In the genomic region with DNA sequence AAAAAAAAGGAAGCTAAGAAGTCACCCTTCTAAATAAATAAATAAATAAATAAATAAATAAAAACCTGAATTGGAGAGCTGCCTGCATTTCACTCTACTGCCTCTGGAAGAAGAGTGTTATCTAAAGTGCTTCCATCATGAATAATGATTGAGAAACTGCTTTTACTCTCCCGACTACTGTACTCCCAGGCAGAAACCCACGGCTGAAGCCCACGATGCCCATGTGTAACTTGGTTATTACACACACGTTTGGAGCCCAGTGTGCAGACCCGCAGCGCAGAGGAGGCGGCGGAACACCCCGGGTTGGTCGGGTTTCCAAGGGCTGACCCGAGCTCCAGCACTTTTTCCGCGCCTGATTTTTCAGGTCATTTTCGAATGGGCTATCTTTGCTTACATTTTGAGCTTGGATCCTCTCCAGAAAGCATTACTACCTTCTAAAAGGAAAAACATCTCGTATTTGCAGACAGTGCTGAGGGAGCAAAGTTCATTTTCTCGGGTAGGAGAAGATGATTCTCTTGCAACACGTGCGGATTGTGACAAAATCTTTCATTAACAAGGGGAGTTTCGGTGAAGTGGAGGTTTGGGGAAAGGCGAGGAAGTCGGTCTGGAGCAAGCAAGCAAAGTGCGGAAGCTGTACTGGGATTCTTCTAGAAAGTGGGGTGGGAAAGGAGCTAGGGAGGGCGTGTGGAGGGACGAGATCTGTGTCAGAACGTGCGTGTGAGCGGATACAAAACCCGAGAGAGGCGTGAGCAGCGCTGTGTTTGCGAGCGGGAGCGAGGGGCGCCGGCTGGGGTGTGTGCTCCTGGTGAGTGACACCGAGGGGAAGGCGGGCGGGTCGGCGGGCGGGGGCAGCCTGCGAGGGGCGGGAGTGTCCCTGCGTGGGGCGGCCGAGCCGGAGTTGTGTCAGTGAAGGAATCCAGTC, we compare ENCODE assay signal across 8 cellular contexts. TPM values are rescaled to one million over a fixed set of nuclear protein-coding genes. Genes with fewer than 3 reads are reported as not detected.
DNase-seq lines count a peak whose midpoint lies in the region; ATAC-seq, FAIRE-seq and TF ChIP-seq lines count a peak whose summit lies in the region.

Gene SPATS2L (plus strand): TSS at position 897 of the 922 bp plus-strand sequence. CDS start 82,552 bp downstream, outside the sequence.

- H3K4me3 ChIP-seq in fibroblast of mammary gland (ENCODE audit: control insufficient read depth, low read depth, low read length): peak within 1 kb of the TSS; percentile 77

- peaks cover 12% of the 10 kb centered on the region for H3K27me3 Mint-ChIP-seq in activated T-helper 2 cell treated with anti-CD3 and anti-CD28 coated beads, Interferon-gamma antibody, Interleukin-2, Interleukin-4, amounts not matched to agents 10 μg/mL and 5 μg/mL and 100 μg/mL, durations not matched to agents 14 hours and 24 hours and 36 hours (ENCODE audit: low read depth)
- peaks cover 29 to 39% (median 31%) of the 10 kb centered on the region in 3 donors for H3K27me3 Mint-ChIP-seq in naive B cell
- peaks cover 59% of the 10 kb centered on the region for H3K27me3 Mint-ChIP-seq in stimulated activated naive CD8-positive, alpha-beta T cell treated with anti-CD3 and anti-CD28 coated beads, Interleukin-15, Interleukin-2, amounts not matched to agents 100 ng/mL and 50 ng/mL, for 24 hours

- DNase-seq in Ammon's horn (ENCODE audit: low spot score) (peak; percentile 75), GM19239 (ENCODE audit: insufficient read length, low spot score) (peak; percentile 18), RKO (ENCODE audit: low spot score) (peak; percentile 77), fibroblast of mammary gland (ENCODE audit: low read depth) (peak; percentile 71), naive B cell (peak; percentile 15)
- peak; percentile 48 for DNase-seq in activated T-helper 2 cell treated with anti-CD3 and anti-CD28 coated beads, Interferon-gamma antibody, Interleukin-2, Interleukin-4, amounts not matched to agents 10 μg/mL and 5 μg/mL and 100 μg/mL, durations not matched to agents 14 hours and 24 hours and 36 hours (ENCODE audit: low spot score)

- peak; percentile 69 for ATAC-seq in HG03432 (IDR thresholded peaks at IDR 0.05; ENCODE audit: unreplicated experiment)
- ATAC-seq in naive B cell (ENCODE audit: low read depth in 2 of 2): peak; percentile 61 to 69

- H3K36me3 Mint-ChIP-seq in activated T-helper 2 cell treated with anti-CD3 and anti-CD28 coated beads, Interferon-gamma antibody, Interleukin-2, Interleukin-4, amounts not matched to agents 10 μg/mL and 5 μg/mL and 100 μg/mL, durations not matched to agents 14 hours and 24 hours and 36 hours (ENCODE audit: low read depth): peaks cover 13% of the 10 kb centered on the region
- peaks cover 0 to 15% of the 10 kb centered on the region in 2 donors for H3K36me3 Mint-ChIP-seq in naive B cell
- no peaks in the 10 kb centered on the region for H3K36me3 Mint-ChIP-seq in stimulated activated naive CD8-positive, alpha-beta T cell treated with anti-CD3 and anti-CD28 coated beads, Interleukin-15, Interleukin-2, amounts not matched to agents 100 ng/mL and 50 ng/mL, for 24 hours (ENCODE audit: low read depth)

- TF ChIP-seq CTCF in fibroblast of mammary gland (conservative IDR thresholded peaks at IDR 0.05; ENCODE audit: control insufficient read depth, insufficient read depth, low read depth, low read length): no peak

- no peaks in the 10 kb centered on the region for H3K9me3 Mint-ChIP-seq in activated T-helper 2 cell treated with anti-CD3 and anti-CD28 coated beads, Interferon-gamma antibody, Interleukin-2, Interleukin-4, amounts not matched to agents 10 μg/mL and 5 μg/mL and 100 μg/mL, durations not matched to agents 14 hours and 24 hours and 36 hours
- H3K9me3 Mint-ChIP-seq in naive B cell: no peaks in the 10 kb centered on the region
- no peaks in the 10 kb centered on the region for H3K9me3 Mint-ChIP-seq in stimulated activated naive CD8-positive, alpha-beta T cell treated with anti-CD3 and anti-CD28 coated beads, Interleukin-15, Interleukin-2, amounts not matched to agents 100 ng/mL and 50 ng/mL, for 24 hours

- FAIRE-seq in GM19239 (lab: Jason Lieb, UNC): peak; percentile 68

- H3K27ac Mint-ChIP-seq in activated T-helper 2 cell treated with anti-CD3 and anti-CD28 coated beads, Interferon-gamma antibody, Interleukin-2, Interleukin-4, amounts not matched to agents 10 μg/mL and 5 μg/mL and 100 μg/mL, durations not matched to agents 14 hours and 24 hours and 36 hours: peak within 1 kb of the TSS; percentile 91
- H3K27ac Mint-ChIP-seq in naive B cell: peak within 1 kb of the TSS in 4 of 6 donors; percentile 9 to 85 (median 80)
- peak within 1 kb of the TSS; percentile 80 for H3K27ac Mint-ChIP-seq in stimulated activated naive CD8-positive, alpha-beta T cell treated with anti-CD3 and anti-CD28 coated beads, Interleukin-15, Interleukin-2, amounts not matched to agents 100 ng/mL and 50 ng/mL, for 24 hours

- H3K4me1 Mint-ChIP-seq in activated T-helper 2 cell treated with anti-CD3 and anti-CD28 coated beads, Interferon-gamma antibody, Interleukin-2, Interleukin-4, amounts not matched to agents 10 μg/mL and 5 μg/mL and 100 μg/mL, durations not matched to agents 14 hours and 24 hours and 36 hours (ENCODE audit: low read depth): peaks cover 40% of the 10 kb centered on the region
- peaks cover 5 to 11% (median 10%) of the 10 kb centered on the region in 3 donors for H3K4me1 Mint-ChIP-seq in naive B cell
- peaks cover 10% of the 10 kb centered on the region for H3K4me1 Mint-ChIP-seq in stimulated activated naive CD8-positive, alpha-beta T cell treated with anti-CD3 and anti-CD28 coated beads, Interleukin-15, Interleukin-2, amounts not matched to agents 100 ng/mL and 50 ng/mL, for 24 hours (ENCODE audit: low read depth)

- peak within 1 kb of the TSS; percentile 92 for H3K4me3 Mint-ChIP-seq in activated T-helper 2 cell treated with anti-CD3 and anti-CD28 coated beads, Interferon-gamma antibody, Interleukin-2, Interleukin-4, amounts not matched to agents 10 μg/mL and 5 μg/mL and 100 μg/mL, durations not matched to agents 14 hours and 24 hours and 36 hours (ENCODE audit: low read depth)
- peak within 1 kb of the TSS; percentile 85 to 95 (median 92) for H3K4me3 Mint-ChIP-seq in naive B cell
- peak within 1 kb of the TSS; percentile 86 for H3K4me3 Mint-ChIP-seq in stimulated activated naive CD8-positive, alpha-beta T cell treated with anti-CD3 and anti-CD28 coated beads, Interleukin-15, Interleukin-2, amounts not matched to agents 100 ng/mL and 50 ng/mL, for 24 hours

- intact Hi-C loops in activated T-helper 2 cell treated with anti-CD3 and anti-CD28 coated beads, Interferon-gamma antibody, Interleukin-2, Interleukin-4, amounts not matched to agents 10 μg/mL and 5 μg/mL and 100 μg/mL, durations not matched to agents 14 hours and 24 hours and 36 hours (cut with micrococcal nuclease): loop anchor here (5.0 kb wide), 3 partner anchors 36 to 221 kb away; partner anchors contain the start of gene SGO2

RNA-seq across cellular contexts. Expression of gene SPATS2L, which starts in this region (rescaled TPM):
- total RNA-seq in activated T-helper 2 cell treated with anti-CD3 and anti-CD28 coated beads, Interferon-gamma antibody, Interleukin-2, Interleukin-4, amounts not matched to agents 10 μg/mL and 5 μg/mL and 100 μg/mL, durations not matched to agents 14 hours and 24 hours and 36 hours: 57.5 and 62.2 TPM in 2 replicates
- 1 to 10 TPM in 2 of 6 donors, under 1 TPM in 1, not detected in 3; 0.33 to 2.8 (median 1.2) TPM for polyA plus RNA-seq in naive B cell (ENCODE audit: low read depth in 6 of 6)

Comparison
In these comparisons a context has a peak if more than half of its experiments do, and no peak if none do; other contexts are left out.
1. Peak in every context shown above with its lines: DNase-seq, ATAC-seq and H3K4me3 ChIP-seq.
2. DNase-seq: peak in every context shown above with its lines; median percentile 77 in RKO; 75 in Ammon's horn; 71 in fibroblast of mammary gland; 48 in activated T-helper 2 cell treated with anti-CD3 and anti-CD28 coated beads, Interferon-gamma antibody, Interleukin-2, Interleukin-4, amounts not matched to agents 10 μg/mL and 5 μg/mL and 100 μg/mL, durations not matched to agents 14 hours and 24 hours and 36 hours; 18 in GM19239; 15 in naive B cell.